Comparison of ENCODE assay signal across 8 cellular contexts in genomic region chr1:155308493-155309422, GRCh38. TPM values are rescaled to one million over a fixed set of nuclear protein-coding genes. Genes with fewer than 3 reads are reported as not detected.
A peak's percentile ranks its signal among the peaks of the same experiment; 100 is the strongest.
DNase-seq lines count a peak whose midpoint lies in the region; ATAC-seq lines count a peak whose summit lies in the region.

FDPS (plus strand) TSS chr1:155308866; CDS start chr1:155309790, 924 bp downstream.

- H3K36me3 Mint-ChIP-seq in activated naive CD4-positive, alpha-beta T cell treated with anti-CD3 and anti-CD28 coated beads, Interleukin-2, amount 50 U/mL, for 72 hours: peaks cover 19 to 41% of the 10 kb centered on the region in 2 donors

- ATAC-seq in HG02610 (IDR thresholded peaks at IDR 0.05; ENCODE audit: unreplicated experiment): peak; percentile 94
- ATAC-seq in activated naive CD4-positive, alpha-beta T cell treated with anti-CD3 and anti-CD28 coated beads, Interleukin-2, amount 50 U/mL, for 72 hours: peak; percentile 97 to 99

- peak within 1 kb of the TSS; percentile 99 for H3K27ac Mint-ChIP-seq in activated naive CD4-positive, alpha-beta T cell treated with anti-CD3 and anti-CD28 coated beads, Interleukin-2, amount 50 U/mL, for 72 hours

- no peaks in the 10 kb centered on the region for H3K9me3 Mint-ChIP-seq in activated naive CD4-positive, alpha-beta T cell treated with anti-CD3 and anti-CD28 coated beads, Interleukin-2, amount 50 U/mL, for 72 hours

- H3K27ac ChIP-seq in temporal lobe (ENCODE audit: low read depth, low read length): peak within 1 kb of the TSS; percentile 69

- peak within 1 kb of the TSS; percentile 93 for H3K4me3 ChIP-seq in GM08714 (ENCODE audit: low read length)

- DNase-seq in NCI-H1092 treated with DMSO at 0.1 percent for 48 hours (lab: John Stamatoyannopoulos, UW): peak; percentile 100
- peak; percentile 100 for DNase-seq in SKM-1 (lab: John Stamatoyannopoulos, UW; ENCODE audit: unreplicated experiment)
- DNase-seq in activated naive CD4-positive, alpha-beta T cell treated with anti-CD3 and anti-CD28 coated beads, Interleukin-2, amount 50 U/mL, for 72 hours (ENCODE audit: low spot score in 2 of 2): peak; percentile 93 to 99
- DNase-seq in globus pallidus (ENCODE audit: low spot score): peak; percentile 100
- peak; percentile 99 for DNase-seq in occipital lobe (lab: John Stamatoyannopoulos, UW)

RNA-seq across cellular contexts. Expression of gene FDPS, which starts in this region (rescaled TPM):
- 100 to 1,000 TPM; 349 to 372 TPM for total RNA-seq in activated naive CD4-positive, alpha-beta T cell treated with anti-CD3 and anti-CD28 coated beads, Interleukin-2, amount 50 U/mL, for 72 hours
- total RNA-seq in occipital lobe (90.9 TPM), temporal lobe (121 TPM)

Comparison
In these comparisons a context has a peak if more than half of its experiments do, and no peak if none do; other contexts are left out.
1. Peak in every context shown above with its lines: DNase-seq, ATAC-seq, H3K4me3 ChIP-seq and H3K27ac ChIP-seq.